Comparison of ENCODE assay signal across 8 cellular contexts in genomic region chr15:89399390-89400120, GRCh38.
A peak's percentile ranks its signal among the peaks of the same experiment; 100 is the strongest.
DNase-seq lines count a peak whose midpoint lies in the region; ATAC-seq and TF ChIP-seq lines count a peak whose summit lies in the region.

No MANE protein-coding gene starts in this region.

- H3K27ac ChIP-seq in DOHH2 (ENCODE audit: low read depth, low read length) = no peak overlapping the region
- H3K27ac ChIP-seq in RWPE1 = no peak overlapping the region
- peak overlapping the region in 52 of 59 donors; percentile 28 to 88 (median 74) for H3K27ac ChIP-seq in dorsolateral prefrontal cortex

- intact Hi-C loops in dorsolateral prefrontal cortex (cut with DNase I) (loop anchor here in 1 of 2 donors (5.0 kb wide), 1 partner anchor 37 kb away; no protein-coding TSS in a partner anchor), mucosa of descending colon (cut with DNase I, micrococcal nuclease) (no loop called here)

- H4K20me1 ChIP-seq in DOHH2 (ENCODE audit: control insufficient read depth, insufficient read depth, low read depth, low read length) = no peaks in the 10 kb centered on the region

- peak overlapping the region; percentile 58 for H3K4me3 ChIP-seq in DOHH2 (ENCODE audit: low read length)
- H3K4me3 ChIP-seq in dorsolateral prefrontal cortex = peak overlapping the region; percentile 6 to 69 (median 55)
- no peak overlapping the region for H3K4me3 ChIP-seq in mucosa of descending colon

- in situ Hi-C loops in KBM-7 (cut with MboI; ENCODE audit: low pct_unique_long_range_greater_than_20kb, low sequenced_read_pairs) = no loop called here

- H3K9me2 ChIP-seq in DOHH2 (replicated peaks; ENCODE audit: control insufficient read depth, low read length) = no peaks in the 10 kb centered on the region

- H3K9me3 ChIP-seq in DOHH2 (ENCODE audit: control insufficient read depth, insufficient read depth, low read length) = no peaks in the 10 kb centered on the region
- H3K9me3 ChIP-seq in mucosa of descending colon = no peaks in the 10 kb centered on the region

- H3F3A ChIP-seq in DOHH2 (ENCODE audit: control insufficient read depth, insufficient read depth) = no peaks in the 10 kb centered on the region

- H3K27me3 ChIP-seq in DOHH2 (ENCODE audit: control insufficient read depth, low read length) (peaks cover 59% of the 10 kb centered on the region), dorsolateral prefrontal cortex (peaks cover 0 to 64% (median 17%) of the 10 kb centered on the region in 45 donors)

- POLR2A ChIA-PET in RWPE1 (lab: Yijun Ruan, JAX; ENCODE audit: low non-redundant PET) = interaction anchor here (1.0 kb wide), 1 partner anchor 20 kb away, joined by 3 read pairs; no protein-coding TSS in a partner anchor

- H3K4me2 ChIP-seq in DOHH2 (ENCODE audit: low read length) = peak overlapping the region; percentile 63

- H3K4me1 ChIP-seq in DOHH2 (ENCODE audit: control insufficient read depth, low read length) = peaks cover 14% of the 10 kb centered on the region; the same call in 1 of the 2 replicates
- peaks cover 12% of the 10 kb centered on the region for H3K4me1 ChIP-seq in mucosa of descending colon (ENCODE audit: low read depth)

- ATAC-seq in GM19455 (IDR thresholded peaks at IDR 0.05; ENCODE audit: unreplicated experiment) (peak; percentile 67), mucosa of descending colon (peak; percentile 62)

- no peaks in the 10 kb centered on the region for H3K79me2 ChIP-seq in DOHH2 (ENCODE audit: control insufficient read depth, low read length)

- peak; percentile 53 for TF ChIP-seq CTCF in DOHH2 (IDR thresholded peaks at IDR 0.05; ENCODE audit: low read depth, low read length, poor library complexity, severe bottlenecking)
- peak; percentile 12; the same call in 1 of the 2 replicates for TF ChIP-seq CTCF in RWPE1 (conservative IDR thresholded peaks at IDR 0.05; ENCODE audit: low read depth)
- TF ChIP-seq CTCF in dorsolateral prefrontal cortex (IDR thresholded peaks at IDR 0.05 in 54 of 56, conservative IDR thresholded peaks at IDR 0.05 in 2 of 56; ENCODE audit: low read depth in 1 of 56, partially characterized antibody in 56 of 56) = peak in 50 of 56 donors; percentile 3 to 55 (median 35)
- TF ChIP-seq CTCF in mucosa of descending colon (IDR thresholded peaks at IDR 0.05) = no peak

- no peaks in the 10 kb centered on the region for H3K36me3 ChIP-seq in DOHH2 (ENCODE audit: control insufficient read depth, low read length)
- H3K36me3 ChIP-seq in mucosa of descending colon (ENCODE audit: low read depth) = no peaks in the 10 kb centered on the region

- CTCF ChIA-PET in RWPE1 (lab: Yijun Ruan, JAX) = interaction anchor here (1.0 to 6.0 kb wide), 5 partner anchors 10 to 61 kb away, joined by 3 to 84 read pairs (median 4); no protein-coding TSS in a partner anchor

- DNase-seq in HuH-7.5 (ENCODE audit: low spot score) (peak; percentile 68), RWPE1 (ENCODE audit: low spot score) (peak; percentile 57), dorsolateral prefrontal cortex (peak in 2 of 10 donors; percentile 21 to 31), mucosa of descending colon (peak in 1 of 3 donors; percentile 36), NCI-H187 (lab: John Stamatoyannopoulos, UW) (no peak), KBM-7 (no peak)

Comparison
In these comparisons a context has a peak if more than half of its experiments do, and no peak if none do; other contexts are left out.
1. H3K27ac ChIP-seq: peak in dorsolateral prefrontal cortex (52 of 59); none in DOHH2 (single experiment) and RWPE1 (single experiment).
2. DNase-seq: peak in HuH-7.5 (single experiment) and RWPE1 (single experiment); none in NCI-H187 (0 of 2) and KBM-7 (single experiment).